In genomic region chr13:45974500-45974899, GRCh38 we compare ENCODE assay signal across 18 cellular contexts.
DNase-seq lines count a peak whose midpoint lies in the region; ATAC-seq and TF ChIP-seq lines count a peak whose summit lies in the region.
"Had no signal": no experiment of that assay in that cellular context is flagged by ENCODE, and none has a peak within 500 bp of the region (broad histone marks: within the 10 kb centered on the region; RNA-seq: fewer than 3 reads in every experiment).

No MANE protein-coding gene starts in this region.

- no peaks in the 10 kb centered on the region for H3K27me3 Mint-ChIP-seq in MCF 10A (ENCODE audit: insufficient read depth, unreplicated experiment)
- H3K27me3 Mint-ChIP-seq in activated T-helper 17 cell treated with anti-CD3 and anti-CD28 coated beads, Interleukin-2, amount 50 U/mL, for 72 hours, result no peaks in the 10 kb centered on the region
- H3K27me3 Mint-ChIP-seq: CD4-positive, alpha-beta T cell had no signal

- H3K79me2 ChIP-seq in mammary epithelial cell (ENCODE audit: insufficient read depth, low read length), result peaks cover 9% of the 10 kb centered on the region

- intact Hi-C loops in mammary epithelial cell (cut with micrococcal nuclease) (no loop called here), MCF 10A (cut with micrococcal nuclease) (no loop called here), uterus (cut with DNase I; ENCODE audit: low total_unique reads) (no loop called here)

- no peak overlapping the region for H3K4me3 Mint-ChIP-seq in MCF 10A (ENCODE audit: unreplicated experiment)
- no peak overlapping the region for H3K4me3 Mint-ChIP-seq in activated T-helper 17 cell treated with anti-CD3 and anti-CD28 coated beads, Interleukin-2, amount 50 U/mL, for 72 hours
- H3K4me3 Mint-ChIP-seq: CD4-positive, alpha-beta T cell; HFFc6 had no signal

- H2AFZ ChIP-seq in mammary epithelial cell (ENCODE audit: low read depth, low read length), result no peak overlapping the region

- BruUV-seq in mammary epithelial cell (replicated peaks; lab: Mats Ljungman, UMichigan), result no TSS peak
- BruUV-seq in MCF 10A (replicated peaks; lab: Mats Ljungman, UMichigan), result no TSS peak

- H3K9me3 ChIP-seq in mammary epithelial cell (replicated peaks; ENCODE audit: insufficient read depth, low read length), result no peaks in the 10 kb centered on the region
- H3K9me3 ChIP-seq in uterus, result no peaks in the 10 kb centered on the region
- H3K9me3 ChIP-seq: A549, Caco-2 had no signal

- H3K4me2 ChIP-seq in mammary epithelial cell (ENCODE audit: insufficient read depth, low read depth, low read length), result no peak overlapping the region
- H3K4me2 ChIP-seq: A549 had no signal

- no peak for ATAC-seq in activated T-helper 17 cell treated with anti-CD3 and anti-CD28 coated beads, Interleukin-2, amount 50 U/mL, for 72 hours (replicated peaks)
- ATAC-seq in HG03045 (IDR thresholded peaks at IDR 0.05; ENCODE audit: unreplicated experiment) (no peak), HG03439 (IDR thresholded peaks at IDR 0.05; ENCODE audit: unreplicated experiment) (no peak)
- ATAC-seq: A549, HCT116 had no signal

- H3K9ac ChIP-seq in mammary epithelial cell (ENCODE audit: insufficient read depth, low read length), result no peak overlapping the region

- no peak overlapping the region for H3K27ac Mint-ChIP-seq in MCF 10A (ENCODE audit: low read depth, unreplicated experiment)
- peak overlapping the region; percentile 14 for H3K27ac Mint-ChIP-seq in activated T-helper 17 cell treated with anti-CD3 and anti-CD28 coated beads, Interleukin-2, amount 50 U/mL, for 72 hours
- H3K27ac Mint-ChIP-seq: CD4-positive, alpha-beta T cell; HFFc6 had no signal

- CTCF ChIA-PET in mammary epithelial cell (lab: Charles Lee; ENCODE audit: low non-redundant PET), result no interaction called here
- CTCF ChIA-PET in MCF 10A (lab: Yijun Ruan, JAX), result no interaction called here

- H3K36me3 Mint-ChIP-seq in MCF 10A (ENCODE audit: insufficient read depth, unreplicated experiment), result peaks cover 83% of the 10 kb centered on the region
- H3K36me3 Mint-ChIP-seq in activated T-helper 17 cell treated with anti-CD3 and anti-CD28 coated beads, Interleukin-2, amount 50 U/mL, for 72 hours (ENCODE audit: low read depth), result peaks cover 99% of the 10 kb centered on the region

- H3K9me3 Mint-ChIP-seq in MCF 10A (ENCODE audit: unreplicated experiment), result peaks cover 9% of the 10 kb centered on the region
- H3K9me3 Mint-ChIP-seq in activated T-helper 17 cell treated with anti-CD3 and anti-CD28 coated beads, Interleukin-2, amount 50 U/mL, for 72 hours, result no peaks in the 10 kb centered on the region
- H3K9me3 Mint-ChIP-seq: CD4-positive, alpha-beta T cell; HFFc6 had no signal

- H3K36me3 ChIP-seq in mammary epithelial cell (ENCODE audit: insufficient read depth, low read length), result peaks cover 15% of the 10 kb centered on the region
- no peaks in the 10 kb centered on the region for H3K36me3 ChIP-seq in uterus

- H3K27ac ChIP-seq in mammary epithelial cell (ENCODE audit: insufficient read depth, low read depth, low read length) (no peak overlapping the region), uterus (no peak overlapping the region)
- H3K27ac ChIP-seq: 22Rv1, A549, C4-2B had no signal

- in situ Hi-C loops in mammary epithelial cell (cut with MboI; ENCODE audit: low sequenced_read_pairs in 2 of 2), result no loop called here

- H3K4me1 ChIP-seq in mammary epithelial cell (ENCODE audit: insufficient read depth, low read length), result no peaks in the 10 kb centered on the region
- no peaks in the 10 kb centered on the region for H3K4me1 ChIP-seq in uterus
- H3K4me1 ChIP-seq: A549, Caco-2 had no signal

- no peaks in the 10 kb centered on the region for H3K4me1 Mint-ChIP-seq in MCF 10A (ENCODE audit: insufficient read depth, unreplicated experiment)
- peaks cover 11% of the 10 kb centered on the region for H3K4me1 Mint-ChIP-seq in activated T-helper 17 cell treated with anti-CD3 and anti-CD28 coated beads, Interleukin-2, amount 50 U/mL, for 72 hours

- POLR2A ChIA-PET in MCF 10A (lab: Yijun Ruan, JAX), result no interaction called here

- H3K4me3 ChIP-seq in mammary epithelial cell (replicated peaks in 1 of 3; ENCODE audit: insufficient read depth in 1 of 3, low read depth in 2 of 3, low read length in 3 of 3) (no peak overlapping the region), uterus (no peak overlapping the region)
- H3K4me3 ChIP-seq: A549 had no signal

- dilution Hi-C loops in mammary epithelial cell (cut with HindIII; ENCODE audit: low sequenced_read_pairs), result no loop called here

- DNase-seq in mammary epithelial cell (peak; percentile 12), MCF 10A (ENCODE audit: unreplicated experiment) (no peak), foreskin melanocyte (peak; percentile 25), uterus (no peak)
- DNase-seq: AML-193; Caco-2; CD4-positive, alpha-beta T cell; GF-D8; GOT3; H7; HFFc6 had no signal

- H3K27me3 ChIP-seq in mammary epithelial cell (ENCODE audit: insufficient read depth, low read length), result no peaks in the 10 kb centered on the region
- no peaks in the 10 kb centered on the region for H3K27me3 ChIP-seq in uterus

- TF ChIP-seq CTCF in mammary epithelial cell (conservative IDR thresholded peaks at IDR 0.05 in 1 of 2, IDR thresholded peaks at IDR 0.05 in 1 of 2; ENCODE audit: extremely low read depth in 1 of 2, insufficient read depth in 1 of 2, low read depth in 1 of 2, low read length in 2 of 2), result no peak
- no peak for TF ChIP-seq CTCF in MCF 10A (IDR thresholded peaks at IDR 0.05; ENCODE audit: unreplicated experiment)
- TF ChIP-seq CTCF in uterus (IDR thresholded peaks at IDR 0.05), result no peak

- TF ChIP-seq POLR2A in uterus (IDR thresholded peaks at IDR 0.05), result no peak

- WGBS in mammary epithelial cell (ENCODE audit: low coverage, missing lambda C conversion rate), result 91% methylated on average over 2 of the region's 2 CpGs

- H4K20me1 ChIP-seq in mammary epithelial cell (ENCODE audit: insufficient read depth, low read length), result no peaks in the 10 kb centered on the region

Comparison
In these comparisons a context has a peak if more than half of its experiments do, and no peak if none do; other contexts are left out.
1. DNase-seq: peak in mammary epithelial cell (single experiment) and foreskin melanocyte (single experiment); none in MCF 10A (single experiment) and uterus (0 of 2).